26 cellular contexts compared by ENCODE assay signal in genomic region chr11:113736323-113736722, GRCh38. TPM values are rescaled to one million over a fixed set of nuclear protein-coding genes. Genes with fewer than 3 reads are reported as not detected.
"Had no signal": no experiment of that assay in that cellular context is flagged by ENCODE, and none has a peak within 500 bp of the region (broad histone marks: within the 10 kb centered on the region; RNA-seq: fewer than 3 reads in every experiment).

No MANE protein-coding gene starts in this region.

- H3K4me3 ChIP-seq: hepatocyte, spleen, thyroid gland, upper lobe of right lung, vagina had no signal

- H3K27me3 Mint-ChIP-seq: naive thymus-derived CD4-positive, alpha-beta T cell; stimulated activated naive B cell treated with anti-CD40 and anti-IgM and Interleukin-4, amounts not matched to agents 10 μg/mL and 1 μg/mL and 100 μg/mL, for 72 hours had no signal

- ATAC-seq: esophagus mucosa; left lobe of liver; naive thymus-derived CD4-positive, alpha-beta T cell; sciatic nerve; stimulated activated naive B cell treated with anti-CD40 and anti-IgM and Interleukin-4, amounts not matched to agents 10 μg/mL and 1 μg/mL and 100 μg/mL, for 72 hours; upper lobe of right lung had no signal

- H3K9me3 Mint-ChIP-seq: naive thymus-derived CD4-positive, alpha-beta T cell; neural crest cell; stimulated activated naive B cell treated with anti-CD40 and anti-IgM and Interleukin-4, amounts not matched to agents 10 μg/mL and 1 μg/mL and 100 μg/mL, for 72 hours had no signal

- H3K4me3 Mint-ChIP-seq: naive thymus-derived CD4-positive, alpha-beta T cell; neural crest cell; stimulated activated naive B cell treated with anti-CD40 and anti-IgM and Interleukin-4, amounts not matched to agents 10 μg/mL and 1 μg/mL and 100 μg/mL, for 72 hours had no signal

- H3K4me1 Mint-ChIP-seq: neural crest cell; stimulated activated naive B cell treated with anti-CD40 and anti-IgM and Interleukin-4, amounts not matched to agents 10 μg/mL and 1 μg/mL and 100 μg/mL, for 72 hours had no signal

- DNase-seq: effector memory CD4-positive, alpha-beta T cell; foreskin melanocyte; head of caudate nucleus; kidney glomerular epithelial cell; mammary epithelial cell; naive thymus-derived CD4-positive, alpha-beta T cell; posterior cingulate gyrus; spleen; stimulated activated CD4-positive, alpha-beta T cell treated with anti-CD3 and anti-CD28 coated beads, Interleukin-15, amount 100 ng/mL, for 24 hours; stimulated activated CD4-positive, alpha-beta T cell treated with anti-CD3 and anti-CD28 coated beads, Interleukin-1b, Interleukin-23, amount 100 ng/mL, for 48 hours; stimulated activated CD4-positive, alpha-beta T cell treated with anti-CD3 and anti-CD28 coated beads, Interleukin-4, amount 100 ng/mL, for 24 hours; stimulated activated naive B cell treated with anti-CD40 and anti-IgM and Interleukin-4, amounts not matched to agents 10 μg/mL and 1 μg/mL and 100 μg/mL, for 72 hours; thyroid gland; upper lobe of right lung had no signal

- H3K27ac Mint-ChIP-seq: naive thymus-derived CD4-positive, alpha-beta T cell; stimulated activated naive B cell treated with anti-CD40 and anti-IgM and Interleukin-4, amounts not matched to agents 10 μg/mL and 1 μg/mL and 100 μg/mL, for 72 hours had no signal

RNA-seq across cellular contexts. Expression of gene TMPRSS5, which starts 30.2 kb away (rescaled TPM):
- total RNA-seq: mononuclear cell, vagina had no signal

RNA-seq across cellular contexts. Expression of gene CLDN25, which starts 43.3 kb away (rescaled TPM):
- total RNA-seq: esophagus mucosa; fibroblast of lung; hepatocyte; left lobe of liver; lower leg skin; mammary epithelial cell; mesenteric fat pad; mononuclear cell; naive thymus-derived CD4-positive, alpha-beta T cell; neural crest cell; osteocyte; pulmonary artery endothelial cell; sciatic nerve; spleen; thyroid gland; upper lobe of right lung; vagina had no signal
